ENCODE assay signal across 8 cellular contexts in genomic region chr7:81447351-81447952, GRCh38.
DNase-seq lines count a peak whose midpoint lies in the region; ATAC-seq, FAIRE-seq and TF ChIP-seq lines count a peak whose summit lies in the region.

No MANE protein-coding gene starts in this region.

- FAIRE-seq in GM12892 (lab: Jason Lieb, UNC), result no peak

- no peak for TF ChIP-seq POLR2A in GM12892 (IDR thresholded peaks at IDR 0.05; ENCODE audit: low read depth, low read length)

- no peak overlapping the region for H3K27ac ChIP-seq in VCaP

- CTCF ChIA-PET in activated CD8-positive, alpha-beta memory T cell treated with anti-CD3 and anti-CD28 coated beads, Interleukin-2, amount 10 ng/mL, durations not matched to agents 7 days and 5 days (lab: Charles Lee), result no interaction called here

- H3K27me3 Mint-ChIP-seq in stimulated activated memory B cell treated with anti-CD40 and anti-IgM and Interleukin-4, amounts not matched to agents 10 μg/mL and 1 μg/mL and 100 μg/mL, for 72 hours, result no peaks in the 10 kb centered on the region
- no peaks in the 10 kb centered on the region for H3K27me3 Mint-ChIP-seq in activated CD8-positive, alpha-beta memory T cell treated with anti-CD3 and anti-CD28 coated beads, Interleukin-2, amount 10 ng/mL, durations not matched to agents 7 days and 5 days

- TF ChIP-seq CTCF in VCaP (conservative IDR thresholded peaks at IDR 0.05), result peak; percentile 82

- ATAC-seq in stimulated activated memory B cell treated with anti-CD40 and anti-IgM and Interleukin-4, amounts not matched to agents 10 μg/mL and 1 μg/mL and 100 μg/mL, for 72 hours, result no peak
- ATAC-seq in activated CD8-positive, alpha-beta memory T cell treated with anti-CD3 and anti-CD28 coated beads, Interleukin-2, amount 10 ng/mL, durations not matched to agents 7 days and 5 days, result no peak
- ATAC-seq in stimulated activated effector memory CD8-positive, alpha-beta T cell treated with anti-CD3 and anti-CD28 coated beads, Interleukin-12 subunit alpha, Interleukin-12 subunit beta, amount 100 ng/mL, for 72 hours, result no peak

- DNase-seq in EL (peak; percentile 50), NCI-H1105 (lab: John Stamatoyannopoulos, UW) (peak; percentile 29), iPS-NIHi7 (ENCODE audit: extremely low spot score) (peak; percentile 43), GM12892 (ENCODE audit: insufficient read length) (no peak)
- no peak for DNase-seq in activated CD8-positive, alpha-beta memory T cell treated with anti-CD3 and anti-CD28 coated beads, Interleukin-2, amount 10 ng/mL, durations not matched to agents 7 days and 5 days
- no peak for DNase-seq in stimulated activated effector memory CD8-positive, alpha-beta T cell treated with anti-CD3 and anti-CD28 coated beads, Interleukin-12 subunit alpha, Interleukin-12 subunit beta, amount 100 ng/mL, for 72 hours (ENCODE audit: low spot score in 2 of 2)

- H3K9me3 Mint-ChIP-seq in stimulated activated memory B cell treated with anti-CD40 and anti-IgM and Interleukin-4, amounts not matched to agents 10 μg/mL and 1 μg/mL and 100 μg/mL, for 72 hours, result no peaks in the 10 kb centered on the region
- peaks cover 2% of the 10 kb centered on the region for H3K9me3 Mint-ChIP-seq in activated CD8-positive, alpha-beta memory T cell treated with anti-CD3 and anti-CD28 coated beads, Interleukin-2, amount 10 ng/mL, durations not matched to agents 7 days and 5 days (ENCODE audit: low read depth)
- peaks cover 8% of the 10 kb centered on the region for H3K9me3 Mint-ChIP-seq in stimulated activated effector memory CD8-positive, alpha-beta T cell treated with anti-CD3 and anti-CD28 coated beads, Interleukin-12 subunit alpha, Interleukin-12 subunit beta, amount 100 ng/mL, for 72 hours

- H3K4me1 Mint-ChIP-seq in stimulated activated memory B cell treated with anti-CD40 and anti-IgM and Interleukin-4, amounts not matched to agents 10 μg/mL and 1 μg/mL and 100 μg/mL, for 72 hours, result no peaks in the 10 kb centered on the region
- no peaks in the 10 kb centered on the region for H3K4me1 Mint-ChIP-seq in activated CD8-positive, alpha-beta memory T cell treated with anti-CD3 and anti-CD28 coated beads, Interleukin-2, amount 10 ng/mL, durations not matched to agents 7 days and 5 days
- no peaks in the 10 kb centered on the region for H3K4me1 Mint-ChIP-seq in stimulated activated effector memory CD8-positive, alpha-beta T cell treated with anti-CD3 and anti-CD28 coated beads, Interleukin-12 subunit alpha, Interleukin-12 subunit beta, amount 100 ng/mL, for 72 hours

- H3K4me3 Mint-ChIP-seq in stimulated activated memory B cell treated with anti-CD40 and anti-IgM and Interleukin-4, amounts not matched to agents 10 μg/mL and 1 μg/mL and 100 μg/mL, for 72 hours, result no peak overlapping the region
- H3K4me3 Mint-ChIP-seq in activated CD8-positive, alpha-beta memory T cell treated with anti-CD3 and anti-CD28 coated beads, Interleukin-2, amount 10 ng/mL, durations not matched to agents 7 days and 5 days, result no peak overlapping the region
- H3K4me3 Mint-ChIP-seq in stimulated activated effector memory CD8-positive, alpha-beta T cell treated with anti-CD3 and anti-CD28 coated beads, Interleukin-12 subunit alpha, Interleukin-12 subunit beta, amount 100 ng/mL, for 72 hours, result no peak overlapping the region

- no peak overlapping the region for H3K27ac Mint-ChIP-seq in stimulated activated memory B cell treated with anti-CD40 and anti-IgM and Interleukin-4, amounts not matched to agents 10 μg/mL and 1 μg/mL and 100 μg/mL, for 72 hours
- H3K27ac Mint-ChIP-seq in activated CD8-positive, alpha-beta memory T cell treated with anti-CD3 and anti-CD28 coated beads, Interleukin-2, amount 10 ng/mL, durations not matched to agents 7 days and 5 days, result no peak overlapping the region
- no peak overlapping the region for H3K27ac Mint-ChIP-seq in stimulated activated effector memory CD8-positive, alpha-beta T cell treated with anti-CD3 and anti-CD28 coated beads, Interleukin-12 subunit alpha, Interleukin-12 subunit beta, amount 100 ng/mL, for 72 hours

- H3K36me3 Mint-ChIP-seq in stimulated activated memory B cell treated with anti-CD40 and anti-IgM and Interleukin-4, amounts not matched to agents 10 μg/mL and 1 μg/mL and 100 μg/mL, for 72 hours, result no peaks in the 10 kb centered on the region
- no peaks in the 10 kb centered on the region for H3K36me3 Mint-ChIP-seq in activated CD8-positive, alpha-beta memory T cell treated with anti-CD3 and anti-CD28 coated beads, Interleukin-2, amount 10 ng/mL, durations not matched to agents 7 days and 5 days
- H3K36me3 Mint-ChIP-seq in stimulated activated effector memory CD8-positive, alpha-beta T cell treated with anti-CD3 and anti-CD28 coated beads, Interleukin-12 subunit alpha, Interleukin-12 subunit beta, amount 100 ng/mL, for 72 hours, result no peaks in the 10 kb centered on the region

Comparison
In these comparisons a context has a peak if more than half of its experiments do, and no peak if none do; other contexts are left out.
1. DNase-seq: peak in EL (single experiment), NCI-H1105 (single experiment) and iPS-NIHi7 (single experiment); none in GM12892 (single experiment), activated CD8-positive, alpha-beta memory T cell treated with anti-CD3 and anti-CD28 coated beads, Interleukin-2, amount 10 ng/mL, durations not matched to agents 7 days and 5 days (single experiment) and stimulated activated effector memory CD8-positive, alpha-beta T cell treated with anti-CD3 and anti-CD28 coated beads, Interleukin-12 subunit alpha, Interleukin-12 subunit beta, amount 100 ng/mL, for 72 hours (0 of 2).